In genomic region chr7:66542528-66543373, GRCh38 we compare ENCODE assay signal across 12 cellular contexts.
A peak's percentile ranks its signal among the peaks of the same experiment; 100 is the strongest.
DNase-seq lines count a peak whose midpoint lies in the region; ATAC-seq, FAIRE-seq and TF ChIP-seq lines count a peak whose summit lies in the region.
"Had no signal": no experiment of that assay in that cellular context is flagged by ENCODE, and none has a peak within 500 bp of the region (broad histone marks: within the 10 kb centered on the region; RNA-seq: fewer than 3 reads in every experiment).

No MANE protein-coding gene starts in this region.

- no peaks in the 10 kb centered on the region for H3K9me3 Mint-ChIP-seq in CD4-positive, CD25-positive, alpha-beta regulatory T cell

- H3K9ac ChIP-seq in mesendoderm (ENCODE audit: low read length): no peak overlapping the region

- no peaks in the 10 kb centered on the region for H3K79me2 ChIP-seq in mesendoderm (ENCODE audit: control insufficient read depth, insufficient read depth, low read length)

- H3K36me3 Mint-ChIP-seq in CD4-positive, CD25-positive, alpha-beta regulatory T cell: peaks cover 5% of the 10 kb centered on the region

- H3K4me1 ChIP-seq in CD4-positive, CD25-positive, alpha-beta regulatory T cell (ENCODE audit: control insufficient read depth, insufficient read depth, low read length, poor library complexity, severe bottlenecking): no peaks in the 10 kb centered on the region
- H3K4me1 ChIP-seq in mesendoderm (ENCODE audit: control insufficient read depth, low read depth, low read length) (no peaks in the 10 kb centered on the region), spleen (no peaks in the 10 kb centered on the region)

- no CpG with 5 or more reads among the region's 19 CpGs for WGBS in mesendoderm (ENCODE audit: extremely low coverage, insufficient coverage, low lambda C conversion rate)
- 85 to 94% (median 90%) methylated on average over 18 to 19 of the region's 19 CpGs for WGBS in spleen, 5 donors

- no peak for FAIRE-seq in bronchial epithelial cell (lab: Jason Lieb, UNC)

- no peak overlapping the region for H3K4ac ChIP-seq in mesendoderm (ENCODE audit: low read depth, low read length)

- H4K8ac ChIP-seq in mesendoderm (ENCODE audit: low read depth, low read length): no peak overlapping the region

- DNase-seq in CD4-positive, CD25-positive, alpha-beta regulatory T cell: peak in 1 of 3 donors; percentile 3
- DNase-seq in LHCN-M2 (ENCODE audit: low read depth) (peak; percentile 34), bronchial epithelial cell (ENCODE audit: low read depth) (peak; percentile 7), mesendoderm (peak; percentile 50), spleen (no peak), NCI-H1048 (lab: John Stamatoyannopoulos, UW) (no peak), NOMO-1 treated with dmso at 0.1 percent for 144 hours (lab: John Stamatoyannopoulos, UW; ENCODE audit: unreplicated experiment) (no peak)
- DNase-seq: brain microvascular endothelial cell; NCI-H1417 treated with DMSO at 0.1 percent for 48 hours; SHP77; stimulated activated CD4-positive, alpha-beta T cell treated with anti-CD3 and anti-CD28 coated beads, Interleukin-2, amount 100 ng/mL, for 48 hours had no signal

- no peak overlapping the region for H3K4me3 Mint-ChIP-seq in CD4-positive, CD25-positive, alpha-beta regulatory T cell

- TF ChIP-seq CTCF in bronchial epithelial cell (IDR thresholded peaks at IDR 0.05; ENCODE audit: insufficient read depth, low read length, severe bottlenecking) (no peak), spleen (IDR thresholded peaks at IDR 0.05 in 8 of 11, conservative IDR thresholded peaks at IDR 0.05 in 3 of 11) (no peak)

- no peak overlapping the region for H4K5ac ChIP-seq in mesendoderm (ENCODE audit: low read length)

- H3K79me1 ChIP-seq in mesendoderm (ENCODE audit: low read length): no peaks in the 10 kb centered on the region

- no peaks in the 10 kb centered on the region for H3K27me3 ChIP-seq in CD4-positive, CD25-positive, alpha-beta regulatory T cell (ENCODE audit: control insufficient read depth, insufficient read depth, low read length)
- H3K27me3 ChIP-seq in bronchial epithelial cell (ENCODE audit: control insufficient read depth, insufficient read depth, low read length): no peaks in the 10 kb centered on the region
- no peaks in the 10 kb centered on the region for H3K27me3 ChIP-seq in mesendoderm (ENCODE audit: insufficient read depth, low read length, poor library complexity)
- H3K27me3 ChIP-seq in spleen (replicated peaks in 1 of 7): no peaks in the 10 kb centered on the region
- H3K27me3 ChIP-seq: brain microvascular endothelial cell had no signal

- H3K4me2 ChIP-seq in mesendoderm (ENCODE audit: low read length): no peak overlapping the region

- peak overlapping the region in 2 of 3 donors; percentile 66 to 83 for H3K27ac Mint-ChIP-seq in CD4-positive, CD25-positive, alpha-beta regulatory T cell

- no peak overlapping the region for H3K56ac ChIP-seq in mesendoderm (ENCODE audit: low read length)

- no peak overlapping the region for H2AK5ac ChIP-seq in mesendoderm (ENCODE audit: low read length)

- intact Hi-C loops in spleen (cut with DNase I; ENCODE audit: low total_unique reads): no loop called here

- H3K27me3 Mint-ChIP-seq in CD4-positive, CD25-positive, alpha-beta regulatory T cell: no peaks in the 10 kb centered on the region

- H3K4me3 ChIP-seq in CD4-positive, CD25-positive, alpha-beta regulatory T cell (ENCODE audit: low read depth, low read length): no peak overlapping the region
- H3K4me3 ChIP-seq in bronchial epithelial cell (ENCODE audit: low read depth, low read length) (no peak overlapping the region), mesendoderm (ENCODE audit: low read length) (no peak overlapping the region), spleen (no peak overlapping the region)

- H3K36me3 ChIP-seq in CD4-positive, CD25-positive, alpha-beta regulatory T cell (ENCODE audit: control insufficient read depth, insufficient read depth, low read length): peaks cover 10% of the 10 kb centered on the region
- H3K36me3 ChIP-seq in bronchial epithelial cell (ENCODE audit: control insufficient read depth, insufficient read depth, low read length) (peaks cover 7% of the 10 kb centered on the region), mesendoderm (ENCODE audit: control insufficient read depth, insufficient read depth, low read length) (peaks cover 4% of the 10 kb centered on the region), spleen (peaks cover 0 to 88% (median 33%) of the 10 kb centered on the region in 6 donors)

- no peak overlapping the region for H2BK5ac ChIP-seq in mesendoderm (ENCODE audit: low read length)

- H3K4me1 Mint-ChIP-seq in CD4-positive, CD25-positive, alpha-beta regulatory T cell: peaks cover 0 to 3% (median 0%) of the 10 kb centered on the region in 4 donors

- no peaks in the 10 kb centered on the region for H3K9me3 ChIP-seq in CD4-positive, CD25-positive, alpha-beta regulatory T cell (ENCODE audit: control insufficient read depth in 2 of 2, low read length in 2 of 2)
- H3K9me3 ChIP-seq in spleen: no peaks in the 10 kb centered on the region

- ATAC-seq in CD4-positive, CD25-positive, alpha-beta regulatory T cell (ENCODE audit: low read depth in 2 of 2): no peak
- no peak for ATAC-seq in HG03571 (IDR thresholded peaks at IDR 0.05; ENCODE audit: unreplicated experiment)

- H2BK15ac ChIP-seq in mesendoderm (replicated peaks; ENCODE audit: low read depth): no peak overlapping the region

- TF ChIP-seq POLR2A in spleen (IDR thresholded peaks at IDR 0.05): no peak

- H2BK120ac ChIP-seq in mesendoderm (ENCODE audit: low read depth, low read length): no peak overlapping the region

- H3K23ac ChIP-seq in mesendoderm (ENCODE audit: low read length): no peak overlapping the region

- H3K18ac ChIP-seq in mesendoderm (ENCODE audit: low read length): no peak overlapping the region

- no peak overlapping the region for H3K27ac ChIP-seq in CD4-positive, CD25-positive, alpha-beta regulatory T cell (ENCODE audit: insufficient read depth, low read length, poor library complexity, severe bottlenecking)
- H3K27ac ChIP-seq in mesendoderm (ENCODE audit: low read depth, low read length) (peak overlapping the region; percentile 48), spleen (no peak overlapping the region)
- H3K27ac ChIP-seq: brain microvascular endothelial cell had no signal

Comparison
In these comparisons a context has a peak if more than half of its experiments do, and no peak if none do; other contexts are left out.
1. DNase-seq: peak in LHCN-M2 (single experiment), bronchial epithelial cell (single experiment) and mesendoderm (single experiment); none in spleen (single experiment), NCI-H1048 (single experiment) and NOMO-1 treated with dmso at 0.1 percent for 144 hours (single experiment).